ENCODE assay signal across 8 cellular contexts in the genomic region with DNA sequence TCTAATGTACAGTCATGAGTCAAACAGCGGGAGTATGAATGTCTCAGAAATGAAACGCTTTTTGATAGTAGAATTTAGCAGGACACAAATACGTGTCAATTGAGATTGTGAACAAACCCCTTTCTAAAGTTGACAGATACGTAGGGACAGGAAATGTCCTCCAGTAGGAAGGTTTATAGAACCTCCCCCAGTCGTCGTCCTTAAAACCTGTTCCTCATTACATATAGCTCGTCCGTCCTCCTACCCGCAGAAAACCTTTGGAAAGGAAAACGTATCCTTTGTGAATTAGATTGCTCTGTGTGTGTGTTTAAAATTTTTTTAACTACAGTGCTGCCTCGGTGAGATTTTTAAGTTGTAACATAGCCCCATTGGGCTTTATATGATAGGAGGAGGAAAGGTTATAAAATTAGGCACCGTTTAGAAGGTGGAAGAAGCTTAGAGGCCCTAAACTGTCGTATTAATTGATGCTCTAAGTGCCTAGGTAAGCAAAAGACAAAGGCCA. TPM values are rescaled to one million over a fixed set of nuclear protein-coding genes. Genes with fewer than 3 reads are reported as not detected.
DNase-seq lines count a peak whose midpoint lies in the region; ATAC-seq and TF ChIP-seq lines count a peak whose summit lies in the region.

No MANE protein-coding gene starts in this region.

- H3K27me3 Mint-ChIP-seq in CD4-positive, alpha-beta memory T cell, result no peaks in the 10 kb centered on the region

- TF ChIP-seq POLR2A in body of pancreas (IDR thresholded peaks at IDR 0.05) (no peak), vagina (IDR thresholded peaks at IDR 0.05) (no peak)

- peak overlapping the region; percentile 60 for H3K27ac ChIP-seq in CD4-positive, alpha-beta memory T cell (ENCODE audit: low read depth, low read length)
- H3K27ac ChIP-seq in KMS-11 (peak overlapping the region; percentile 92), body of pancreas (peak overlapping the region; percentile 74 to 85 (median 80)), vagina (peak overlapping the region; percentile 81)

- POLR2A ChIA-PET in CD4-positive, alpha-beta memory T cell (lab: Charles Lee; ENCODE audit: partially characterized antibody), result interaction anchor here (0.8 to 4.9 kb wide), 2 partner anchors 29 to 107 kb away, joined by 3 to 35 read pairs; partner anchors contain the start of genes NKIRAS1 and RPL15

- H3K36me3 ChIP-seq in CD4-positive, alpha-beta memory T cell (ENCODE audit: insufficient read depth, low read length), result no peaks in the 10 kb centered on the region
- H3K36me3 ChIP-seq in KMS-11 (ENCODE audit: insufficient read depth) (0 out of 2 replicates have a peak, but pooled peaks cover 3% of the 10 kb centered on the region), body of pancreas (replicated peaks in 1 of 2; ENCODE audit: insufficient read depth in 1 of 2, low read depth in 2 of 2) (no peaks in the 10 kb centered on the region), vagina (no peaks in the 10 kb centered on the region)

- H3K27ac Mint-ChIP-seq in CD4-positive, alpha-beta memory T cell, result peak overlapping the region; percentile 87 to 99 (median 97)

- H3K36me3 Mint-ChIP-seq in CD4-positive, alpha-beta memory T cell, result peaks cover 0 to 31% of the 10 kb centered on the region in 2 donors

- peaks cover 52 to 73% (median 60%) of the 10 kb centered on the region in 4 donors for H3K4me1 Mint-ChIP-seq in CD4-positive, alpha-beta memory T cell

- CTCF ChIA-PET in CD4-positive, alpha-beta memory T cell (lab: Charles Lee; ENCODE audit: partially characterized antibody), result no interaction called here

- H2AFZ ChIP-seq in KMS-11 (ENCODE audit: low read depth), result no peak overlapping the region

- peak overlapping the region; percentile 95; the same call in 1 of the 2 replicates for H3K9ac ChIP-seq in KMS-11

- H3K4me3 Mint-ChIP-seq in CD4-positive, alpha-beta memory T cell, result peak overlapping the region; percentile 95 to 100 (median 97)

- H3K9me3 Mint-ChIP-seq in CD4-positive, alpha-beta memory T cell, result no peaks in the 10 kb centered on the region

- TF ChIP-seq CTCF in KMS-11 (conservative IDR thresholded peaks at IDR 0.05; ENCODE audit: low read depth, low read length) (no peak), body of pancreas (IDR thresholded peaks at IDR 0.05) (no peak), vagina (IDR thresholded peaks at IDR 0.05) (no peak)

- H3K4me3 ChIP-seq in CD4-positive, alpha-beta memory T cell (ENCODE audit: low read length in 2 of 2), result peak overlapping the region; percentile 9 to 58
- peak overlapping the region; percentile 10 for H3K4me3 ChIP-seq in KMS-11 (IDR thresholded peaks at IDR 0.05; ENCODE audit: insufficient read depth, low read depth, low read length)
- H3K4me3 ChIP-seq in body of pancreas, result peak overlapping the region in 1 of 2 donors; percentile 8
- peak overlapping the region; percentile 66 to 83 for H3K4me3 ChIP-seq in vagina

- no peaks in the 10 kb centered on the region for H3K9me3 ChIP-seq in CD4-positive, alpha-beta memory T cell (ENCODE audit: control insufficient read depth in 1 of 2, low read length in 2 of 2)
- no peaks in the 10 kb centered on the region for H3K9me3 ChIP-seq in body of pancreas
- no peaks in the 10 kb centered on the region for H3K9me3 ChIP-seq in vagina

- peak overlapping the region; percentile 90 for H3K4me2 ChIP-seq in KMS-11

- WGBS in body of pancreas, 2 donors, result 59 to 75% methylated on average over 13 of the region's 13 CpGs

- intact Hi-C loops in CD4-positive, alpha-beta memory T cell (cut with micrococcal nuclease), result loop anchor here (1.0 kb wide), 1 partner anchor 107 kb away; the partner anchor contains the start of gene RPL15
- intact Hi-C loops in body of pancreas (cut with DNase I) (no loop called here), vagina (cut with DNase I) (loop anchor here (10.0 kb wide), 1 partner anchor 605 kb away; the partner anchor contains the start of gene UBE2E2)

- DNase-seq in CD4-positive, alpha-beta memory T cell, result peak in 2 of 5 donors; percentile 22 to 31
- no peak for DNase-seq in body of pancreas
- peak; percentile 30 for DNase-seq in medulla oblongata (ENCODE audit: extremely low spot score)
- DNase-seq in vagina (ENCODE audit: extremely low spot score in 2 of 2), result no peak
- no peak for DNase-seq in HuH-7 (ENCODE audit: low spot score)
- no peak for DNase-seq in DMS114 treated with DMSO at 0.1 percent for 48 hours (lab: John Stamatoyannopoulos, UW; ENCODE audit: unreplicated experiment)

- no peaks in the 10 kb centered on the region for H3K27me3 ChIP-seq in CD4-positive, alpha-beta memory T cell (ENCODE audit: insufficient read depth, low read length)
- no peaks in the 10 kb centered on the region for H3K27me3 ChIP-seq in KMS-11 (ENCODE audit: insufficient read depth, low read depth)
- H3K27me3 ChIP-seq in body of pancreas, result no peaks in the 10 kb centered on the region
- H3K27me3 ChIP-seq in vagina, result no peaks in the 10 kb centered on the region

- ATAC-seq in body of pancreas (no peak), HG02884 (IDR thresholded peaks at IDR 0.05; ENCODE audit: unreplicated experiment) (no peak)

- peaks cover 68% of the 10 kb centered on the region for H3K4me1 ChIP-seq in CD4-positive, alpha-beta memory T cell (ENCODE audit: insufficient read depth, low read length)
- H3K4me1 ChIP-seq in KMS-11 (ENCODE audit: low read depth, poor library complexity, severe bottlenecking) (peaks cover 55% of the 10 kb centered on the region), body of pancreas (peaks cover 23% of the 10 kb centered on the region), vagina (peaks cover 58% of the 10 kb centered on the region)

- H4K20me1 ChIP-seq in KMS-11 (ENCODE audit: insufficient read depth), result no peaks in the 10 kb centered on the region

- peaks cover 80% of the 10 kb centered on the region for H3K79me2 ChIP-seq in KMS-11 (ENCODE audit: insufficient read depth, low read depth)

RNA-seq across cellular contexts. Expression of gene UBE2E1, which starts 4.1 kb away (rescaled TPM):
- total RNA-seq in CD4-positive, alpha-beta memory T cell, result 10 to 100 TPM; 59.5 to 61.4 TPM
- 10 to 100 TPM; 10.9 to 12.0 TPM for polyA plus RNA-seq in CD4-positive, alpha-beta memory T cell
- total RNA-seq in body of pancreas (10 to 100 TPM; 21.1 to 30.9 TPM), vagina (124 TPM)
